Comparison of ENCODE assay signal across 22 cellular contexts in the genomic region with DNA sequence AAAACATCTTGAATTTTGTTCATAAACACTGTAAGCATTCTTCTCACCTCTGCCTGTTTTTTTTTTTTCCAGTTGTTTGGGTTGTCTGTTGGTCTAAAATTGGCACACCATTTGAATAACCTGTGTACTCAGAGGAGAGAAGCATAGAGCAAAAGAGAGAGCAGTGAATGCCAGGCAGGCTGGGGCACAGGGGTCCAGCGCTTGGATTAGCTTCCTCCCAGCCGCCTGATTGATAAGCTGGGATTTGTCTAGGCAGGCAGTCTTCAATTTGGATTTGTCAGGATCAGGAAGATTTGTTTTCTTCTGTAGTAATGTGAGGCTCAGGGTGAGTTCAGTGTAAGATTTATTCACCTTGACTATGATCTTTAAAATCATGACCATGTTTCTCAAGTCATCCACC.
"Had no signal": no experiment of that assay in that cellular context is flagged by ENCODE, and none has a peak within 500 bp of the region (broad histone marks: within the 10 kb centered on the region; RNA-seq: fewer than 3 reads in every experiment).

No MANE protein-coding gene starts in this region.

- DNase-seq: activated B cell treated with CpG ODN at 0.5 μM for 24 hours; activated CD4-positive, alpha-beta T cell treated with anti-CD3 and anti-CD28 coated beads for 1 hour; activated CD4-positive, alpha-beta T cell treated with anti-CD3 and anti-CD28 coated beads, Interleukin-2, amount 10 ng/mL, durations not matched to agents 24 days and 14 days; activated CD4-positive, alpha-beta T cell treated with anti-CD3 and anti-CD28 coated beads, Interleukin-2, amount 50 U/mL, for 48 hours; activated CD8-positive, alpha-beta memory T cell treated with anti-CD3 and anti-CD28 coated beads, Interleukin-2, amount 10 ng/mL, durations not matched to agents 7 days and 5 days; activated effector memory CD4-positive, alpha-beta T cell treated with Interleukin-2 at 50 U/mL for 16 hours; activated naive CD4-positive, alpha-beta T cell; activated T-cell treated with anti-CD3 and anti-CD28 coated beads, Interleukin-2, amount 50 U/mL, for 24 hours; aorta; Kasumi-1; NCI-H1048; NCI-H146; NCI-H187 treated with DMSO at 0.1 percent for 48 hours; NCI-H2081 treated with DMSO at 0.1 percent for 48 hours; NCI-H446; NCI-H774; NK-92 treated with Interleukin-12 subunit alpha and Interleukin-12 subunit beta, amount 100 ng/mL, for 24 hours; OCI-M1; Right ventricle myocardium superior; RPMI8226; SJCRH30 had no signal

- ATAC-seq: activated CD8-positive, alpha-beta memory T cell treated with anti-CD3 and anti-CD28 coated beads, Interleukin-2, amount 10 ng/mL, durations not matched to agents 7 days and 5 days; Panc1 had no signal
